1 cellular context compared by ENCODE assay signal in genomic region chr19:42176649-42176989, GRCh38.
A peak's percentile ranks its signal among the peaks of the same experiment; 100 is the strongest.
TF ChIP-seq lines count a peak whose summit lies in the region.

No MANE protein-coding gene starts in this region.

TF ChIP-seq in IMR-90, 13 proteins besides CTCF, POLR2A, EP300 and RAD21:
- TF ChIP-seq MXI1 (IDR thresholded peaks at IDR 0.05; ENCODE audit: borderline replicate concordance, low read depth, low read length) (no peak), MAZ (IDR thresholded peaks at IDR 0.05; ENCODE audit: borderline replicate concordance, low read depth, low read length) (0 out of 2 replicates have a peak, but pooled peaks have one; percentile 2), BHLHE40 (IDR thresholded peaks at IDR 0.05; ENCODE audit: low read depth, low read length) (no peak)
TF ChIP-seq in IMR-90: peak in this region for 1.
